8 cellular contexts compared by ENCODE assay signal in genomic region chr19:2977001-2977685, GRCh38. TPM values are rescaled to one million over a fixed set of nuclear protein-coding genes. Genes with fewer than 3 reads are reported as not detected.
DNase-seq lines count a peak whose midpoint lies in the region; ATAC-seq and TF ChIP-seq lines count a peak whose summit lies in the region.

TLE6 (plus strand) TSS chr19:2977564; CDS start chr19:2978234, 670 bp downstream.

- H3K9ac ChIP-seq in mammary epithelial cell (ENCODE audit: insufficient read depth, low read length) (no peak within 1 kb of the TSS), smooth muscle cell (ENCODE audit: low read depth) (no peak within 1 kb of the TSS)

- peak within 1 kb of the TSS; percentile 92 for H2AFZ ChIP-seq in mammary epithelial cell (ENCODE audit: low read depth, low read length)
- peak within 1 kb of the TSS; percentile 83 for H2AFZ ChIP-seq in smooth muscle cell (ENCODE audit: low read depth)

- peak; percentile 87 for ATAC-seq in GM18907 (IDR thresholded peaks at IDR 0.05; ENCODE audit: unreplicated experiment)
- peak; percentile 93 for ATAC-seq in HG03135 (IDR thresholded peaks at IDR 0.05; ENCODE audit: unreplicated experiment)

- peak within 1 kb of the TSS; percentile 66 for H3K4me3 ChIP-seq in AG04450 (ENCODE audit: low read depth, low read length)
- peak within 1 kb of the TSS; percentile 61 to 80 (median 62) for H3K4me3 ChIP-seq in mammary epithelial cell (replicated peaks in 1 of 3; ENCODE audit: insufficient read depth in 1 of 3, low read depth in 2 of 3, low read length in 3 of 3)
- peak within 1 kb of the TSS; percentile 61 for H3K4me3 ChIP-seq in smooth muscle cell

- POLR2A ChIA-PET in AG04450 (lab: Yijun Ruan, JAX) = interaction anchor here (0.5 to 1.6 kb wide), 2 partner anchors 59 to 1243 kb away, joined by 3 to 9 read pairs; no protein-coding TSS in a partner anchor

- peak within 1 kb of the TSS; percentile 90 for H3K4me2 ChIP-seq in mammary epithelial cell (ENCODE audit: insufficient read depth, low read depth, low read length)
- peak within 1 kb of the TSS; percentile 88 for H3K4me2 ChIP-seq in smooth muscle cell

- no peaks in the 10 kb centered on the region for H3K36me3 ChIP-seq in mammary epithelial cell (ENCODE audit: insufficient read depth, low read length)
- no peaks in the 10 kb centered on the region for H3K36me3 ChIP-seq in smooth muscle cell (ENCODE audit: low read depth)

- peak; percentile 77 for DNase-seq in AG04450 (ENCODE audit: low read depth, low spot score)
- DNase-seq in NCI-H2196 (lab: John Stamatoyannopoulos, UW; ENCODE audit: unreplicated experiment) = peak; percentile 96
- DNase-seq in mammary epithelial cell = peak; percentile 94
- DNase-seq in iPS-NIHi7 (ENCODE audit: extremely low spot score) = peak; percentile 99
- peak; percentile 60 for DNase-seq in smooth muscle cell (lab: John Stamatoyannopoulos, UW; ENCODE audit: unreplicated experiment)

- CTCF ChIA-PET in AG04450 (lab: Charles Lee) = interaction anchor here (1.2 kb wide), 2 partner anchors 9 to 127 kb away, joined by 5 read pairs; no protein-coding TSS in a partner anchor
- CTCF ChIA-PET in mammary epithelial cell (lab: Charles Lee; ENCODE audit: low non-redundant PET) = interaction anchor here (0.6 kb wide), 2 partner anchors 26 to 36 kb away, joined by 5 to 14 read pairs; no protein-coding TSS in a partner anchor

- H4K20me1 ChIP-seq in mammary epithelial cell (ENCODE audit: insufficient read depth, low read length) (no peaks in the 10 kb centered on the region), smooth muscle cell (ENCODE audit: low read depth) (no peaks in the 10 kb centered on the region)

- no TSS peak for BruUV-seq in mammary epithelial cell (replicated peaks; lab: Mats Ljungman, UMichigan)

- H3K27ac ChIP-seq in AG04450 (ENCODE audit: low read depth, low read length) (no peak within 1 kb of the TSS), VCaP (peak within 1 kb of the TSS; percentile 32; the same call in 1 of the 2 replicates), mammary epithelial cell (ENCODE audit: insufficient read depth, low read depth, low read length) (no peak within 1 kb of the TSS), smooth muscle cell (ENCODE audit: low read depth) (no peak within 1 kb of the TSS)

- TF ChIP-seq CTCF in AG04450 (IDR thresholded peaks at IDR 0.05; ENCODE audit: low read depth, low read length) = no peak
- no peak for TF ChIP-seq CTCF in VCaP (conservative IDR thresholded peaks at IDR 0.05)
- no peak for TF ChIP-seq CTCF in mammary epithelial cell (conservative IDR thresholded peaks at IDR 0.05 in 1 of 2, IDR thresholded peaks at IDR 0.05 in 1 of 2; ENCODE audit: extremely low read depth in 1 of 2, insufficient read depth in 1 of 2, low read depth in 1 of 2, low read length in 2 of 2)
- TF ChIP-seq CTCF in smooth muscle cell (IDR thresholded peaks at IDR 0.05; ENCODE audit: borderline replicate concordance, insufficient read depth, poor library complexity, severe bottlenecking) = no peak

- in situ Hi-C loops in mammary epithelial cell (cut with MboI; ENCODE audit: low sequenced_read_pairs in 2 of 2) = no loop called here

- intact Hi-C loops in mammary epithelial cell (cut with micrococcal nuclease) = loop anchor here (5.0 kb wide), 1 partner anchor 80 kb away; no protein-coding TSS in a partner anchor

- H3K9me3 ChIP-seq in AG04450 (ENCODE audit: control insufficient read depth, insufficient read depth, low read length) (no peaks in the 10 kb centered on the region), mammary epithelial cell (replicated peaks; ENCODE audit: insufficient read depth, low read length) (no peaks in the 10 kb centered on the region), smooth muscle cell (replicated peaks; ENCODE audit: low read depth) (no peaks in the 10 kb centered on the region)

- H3K79me2 ChIP-seq in mammary epithelial cell (ENCODE audit: insufficient read depth, low read length) (no peaks in the 10 kb centered on the region), smooth muscle cell (ENCODE audit: low read depth) (no peaks in the 10 kb centered on the region)

- peaks cover 11% of the 10 kb centered on the region for H3K4me1 ChIP-seq in mammary epithelial cell (ENCODE audit: insufficient read depth, low read length)
- peaks cover 13% of the 10 kb centered on the region for H3K4me1 ChIP-seq in smooth muscle cell (ENCODE audit: low read depth)

- dilution Hi-C loops in mammary epithelial cell (cut with HindIII; ENCODE audit: low sequenced_read_pairs) = loop anchor here (10.0 kb wide), 1 partner anchor 48 kb away; the partner anchor contains the start of gene TLE2

- no peaks in the 10 kb centered on the region for H3K27me3 ChIP-seq in AG04450 (ENCODE audit: control insufficient read depth, insufficient read depth, low read length)
- H3K27me3 ChIP-seq in mammary epithelial cell (ENCODE audit: insufficient read depth, low read length) = no peaks in the 10 kb centered on the region
- H3K27me3 ChIP-seq in smooth muscle cell (ENCODE audit: low read depth) = no peaks in the 10 kb centered on the region

- peaks cover 6% of the 10 kb centered on the region for H3F3A ChIP-seq in smooth muscle cell (ENCODE audit: low read depth)

- WGBS in mammary epithelial cell (ENCODE audit: low coverage, missing lambda C conversion rate) = 0% methylated on average over 14 of the region's 50 CpGs
- WGBS in smooth muscle cell (ENCODE audit: low lambda C conversion rate) = 2% methylated on average over 33 of the region's 50 CpGs

RNA-seq across cellular contexts. Expression of gene TLE6, which starts in this region (rescaled TPM):
- 0.51 and 0.72 TPM in 2 replicates for polyA plus RNA-seq in AG04450 (2011; rRNA removed)
- polyA minus RNA-seq in AG04450 (2011; rRNA and poly(A)+ RNA removed) = 0.41 and 0.52 TPM in 2 replicates
- total RNA-seq in mammary epithelial cell = 1 to 10 TPM in 1 of 2 donors, under 1 TPM in 1; 0.33 to 1.6 TPM
- 0.91 TPM for polyA plus RNA-seq in mammary epithelial cell
- polyA minus RNA-seq in mammary epithelial cell = not detected
- 0.27 and 4.1 TPM in 2 replicates for total RNA-seq in smooth muscle cell
- 0.70 and 3.2 TPM in 2 replicates for polyA plus RNA-seq in smooth muscle cell

Comparison
In these comparisons a context has a peak if more than half of its experiments do, and no peak if none do; other contexts are left out.
1. Peak in DNase-seq and H3K4me3 ChIP-seq in AG04450; RNA of the gene not detected or under 1 TPM.